Comparison of ENCODE assay signal across 8 cellular contexts in the genomic region with DNA sequence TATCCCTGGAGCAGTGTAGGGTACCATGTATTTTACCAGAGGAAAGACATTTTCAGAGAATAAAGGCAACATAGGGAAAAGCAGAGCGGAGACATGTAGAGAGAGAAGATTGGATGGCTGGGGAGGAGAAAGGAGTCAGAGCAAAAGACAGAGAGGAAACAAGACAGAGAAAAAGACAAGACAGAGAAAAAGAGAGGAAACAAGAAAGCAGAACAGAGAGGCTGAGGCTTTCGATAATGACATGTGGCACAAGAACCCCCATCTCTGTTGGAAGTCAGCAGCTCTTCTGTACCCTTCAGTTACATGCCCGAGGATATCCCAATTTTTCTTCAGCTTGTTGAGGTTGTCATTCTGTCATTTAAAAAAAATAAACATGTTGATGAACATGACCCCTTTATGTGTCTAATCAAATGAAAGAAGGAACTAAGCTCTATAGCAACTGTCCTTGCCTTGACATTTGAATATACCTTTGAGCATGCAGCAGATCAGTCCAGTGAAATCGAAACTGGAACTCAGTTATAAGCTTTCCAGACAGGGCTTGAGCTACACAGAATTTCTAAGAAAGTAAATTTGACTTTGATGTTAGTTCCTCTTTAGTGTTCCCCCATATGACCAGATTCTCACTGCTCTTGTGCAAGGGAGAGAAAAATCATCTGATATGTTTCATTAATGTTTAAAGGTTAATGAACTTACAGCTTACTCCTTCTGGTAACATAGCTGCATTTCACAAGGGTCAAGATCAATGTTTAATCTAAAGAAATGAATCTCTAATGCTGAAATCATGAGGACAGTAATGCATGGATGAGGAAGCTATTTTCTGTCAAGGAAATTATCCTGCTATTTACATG.
DNase-seq lines count a peak whose midpoint lies in the region; ATAC-seq and TF ChIP-seq lines count a peak whose summit lies in the region.

No MANE protein-coding gene starts in this region.

- TF ChIP-seq EP300 in suprapubic skin (IDR thresholded peaks at IDR 0.05): no peak

- H3K27ac ChIP-seq in suprapubic skin: no peak overlapping the region

- H3K4me3 ChIP-seq in suprapubic skin (no peak overlapping the region), MG63 (no peak overlapping the region)

- ATAC-seq in GM18858 (IDR thresholded peaks at IDR 0.05; ENCODE audit: unreplicated experiment): peak; percentile 77
- ATAC-seq in HG02610 (IDR thresholded peaks at IDR 0.05; ENCODE audit: unreplicated experiment): peak; percentile 91

- H3K27me3 ChIP-seq in suprapubic skin (no peaks in the 10 kb centered on the region), MG63 (no peaks in the 10 kb centered on the region)

- H3K4me1 ChIP-seq in suprapubic skin: no peaks in the 10 kb centered on the region

- 68% methylated on average over 4 of the region's 4 CpGs for WGBS in suprapubic skin

- DNase-seq in MV-4-11 (lab: John Stamatoyannopoulos, UW) (peak; percentile 98), globus pallidus (ENCODE audit: low spot score) (peak; percentile 51), suprapubic skin (ENCODE audit: low spot score in 2 of 2) (no peak), MG63 (no peak), NCI-H510A (lab: John Stamatoyannopoulos, UW) (no peak)
- no peak for DNase-seq in activated CD4-positive, alpha-beta T cell treated with anti-CD3 and anti-CD28 coated beads, Interleukin-2, amount 50 U/mL, for 1 hour

- TF ChIP-seq CTCF in suprapubic skin (IDR thresholded peaks at IDR 0.05): no peak

- H3K36me3 ChIP-seq in suprapubic skin (no peaks in the 10 kb centered on the region), MG63 (no peaks in the 10 kb centered on the region)

- TF ChIP-seq POLR2A in suprapubic skin (IDR thresholded peaks at IDR 0.05): no peak

- H3K9me3 ChIP-seq in suprapubic skin (no peaks in the 10 kb centered on the region), MG63 (no peaks in the 10 kb centered on the region)

Comparison
In these comparisons a context has a peak if more than half of its experiments do, and no peak if none do; other contexts are left out.
1. DNase-seq: peak in MV-4-11 (single experiment) and globus pallidus (single experiment); none in suprapubic skin (0 of 2), MG63 (single experiment), NCI-H510A (single experiment) and activated CD4-positive, alpha-beta T cell treated with anti-CD3 and anti-CD28 coated beads, Interleukin-2, amount 50 U/mL, for 1 hour (single experiment).